ENCODE assay signal across 8 cellular contexts in genomic region chr1:112395261-112395831, GRCh38. TPM values are rescaled to one million over a fixed set of nuclear protein-coding genes. Genes with fewer than 3 reads are reported as not detected.
DNase-seq lines count a peak whose midpoint lies in the region; ATAC-seq lines count a peak whose summit lies in the region.

No MANE protein-coding gene starts in this region.

- ATAC-seq in stimulated activated memory B cell treated with anti-CD40 and anti-IgM and Interleukin-4, amounts not matched to agents 10 μg/mL and 1 μg/mL and 100 μg/mL, for 72 hours, result no peak
- ATAC-seq in GM18867 (IDR thresholded peaks at IDR 0.05; ENCODE audit: unreplicated experiment) (no peak), GM19324 (IDR thresholded peaks at IDR 0.05; ENCODE audit: low FRiP score, unreplicated experiment) (no peak)

- peaks cover 16% of the 10 kb centered on the region for H3K27me3 Mint-ChIP-seq in activated CD4-positive, alpha-beta memory T cell treated with anti-CD3 and anti-CD28 coated beads for 36 hours
- H3K27me3 Mint-ChIP-seq in stimulated activated memory B cell treated with anti-CD40 and anti-IgM and Interleukin-4, amounts not matched to agents 10 μg/mL and 1 μg/mL and 100 μg/mL, for 72 hours, result no peaks in the 10 kb centered on the region

- no peaks in the 10 kb centered on the region for H3K36me3 ChIP-seq in iPS-15b (ENCODE audit: control insufficient read depth, insufficient read depth, low read length)

- peak overlapping the region; percentile 98 for H3K4me3 ChIP-seq in iPS-15b (ENCODE audit: low read depth, low read length)

- H3K4me1 ChIP-seq in iPS-15b (ENCODE audit: control insufficient read depth, insufficient read depth, low read length), result peaks cover 13% of the 10 kb centered on the region

- no peaks in the 10 kb centered on the region for H3K9me3 Mint-ChIP-seq in activated CD4-positive, alpha-beta memory T cell treated with anti-CD3 and anti-CD28 coated beads for 36 hours
- no peaks in the 10 kb centered on the region for H3K9me3 Mint-ChIP-seq in stimulated activated memory B cell treated with anti-CD40 and anti-IgM and Interleukin-4, amounts not matched to agents 10 μg/mL and 1 μg/mL and 100 μg/mL, for 72 hours

- POLR2A ChIA-PET in activated CD4-positive, alpha-beta memory T cell treated with anti-CD3 and anti-CD28 coated beads for 36 hours (lab: Charles Lee), result interaction anchor here (1.6 to 2.4 kb wide), 2 partner anchors 223 to 310 kb away, joined by 4 to 7 read pairs; no protein-coding TSS in a partner anchor

- H3K27me3 ChIP-seq in iPS-15b (ENCODE audit: control insufficient read depth, insufficient read depth, low read length), result no peaks in the 10 kb centered on the region

- CTCF ChIA-PET in activated CD4-positive, alpha-beta memory T cell treated with anti-CD3 and anti-CD28 coated beads for 36 hours (lab: Charles Lee), result interaction anchor here (1.5 to 7.6 kb wide), 2 partner anchors 71 to 107 kb away, joined by 7 to 203 read pairs; no protein-coding TSS in a partner anchor

- H3K36me3 Mint-ChIP-seq in activated CD4-positive, alpha-beta memory T cell treated with anti-CD3 and anti-CD28 coated beads for 36 hours, result no peaks in the 10 kb centered on the region
- no peaks in the 10 kb centered on the region for H3K36me3 Mint-ChIP-seq in stimulated activated memory B cell treated with anti-CD40 and anti-IgM and Interleukin-4, amounts not matched to agents 10 μg/mL and 1 μg/mL and 100 μg/mL, for 72 hours

- H3K27ac Mint-ChIP-seq in activated CD4-positive, alpha-beta memory T cell treated with anti-CD3 and anti-CD28 coated beads for 36 hours, result no peak overlapping the region
- H3K27ac Mint-ChIP-seq in stimulated activated memory B cell treated with anti-CD40 and anti-IgM and Interleukin-4, amounts not matched to agents 10 μg/mL and 1 μg/mL and 100 μg/mL, for 72 hours, result peak overlapping the region; percentile 78

- peak overlapping the region; percentile 87 for H3K9ac ChIP-seq in iPS-15b (ENCODE audit: low read depth, low read length)

- no peaks in the 10 kb centered on the region for H3K9me3 ChIP-seq in iPS-15b (ENCODE audit: control insufficient read depth, insufficient read depth, low read length)

- DNase-seq in DMS53 (lab: John Stamatoyannopoulos, UW), result peak; percentile 53
- DNase-seq in DMS53 treated with DMSO at 0.1 percent for 48 hours (lab: John Stamatoyannopoulos, UW; ENCODE audit: unreplicated experiment), result no peak
- no peak for DNase-seq in activated CD4-positive, alpha-beta memory T cell treated with anti-CD3 and anti-CD28 coated beads for 36 hours
- DNase-seq in NCI-H774 (lab: John Stamatoyannopoulos, UW), result no peak

- intact Hi-C loops in activated CD4-positive, alpha-beta memory T cell treated with anti-CD3 and anti-CD28 coated beads for 36 hours (cut with micrococcal nuclease), result loop anchor here (2.0 kb wide), 1 partner anchor 319 kb away; the partner anchor contains the start of gene PPM1J

- H3K4me3 Mint-ChIP-seq in activated CD4-positive, alpha-beta memory T cell treated with anti-CD3 and anti-CD28 coated beads for 36 hours, result peak overlapping the region; percentile 91
- H3K4me3 Mint-ChIP-seq in stimulated activated memory B cell treated with anti-CD40 and anti-IgM and Interleukin-4, amounts not matched to agents 10 μg/mL and 1 μg/mL and 100 μg/mL, for 72 hours, result peak overlapping the region; percentile 98

- peaks cover 38% of the 10 kb centered on the region for H3K4me1 Mint-ChIP-seq in activated CD4-positive, alpha-beta memory T cell treated with anti-CD3 and anti-CD28 coated beads for 36 hours (ENCODE audit: low read depth)
- H3K4me1 Mint-ChIP-seq in stimulated activated memory B cell treated with anti-CD40 and anti-IgM and Interleukin-4, amounts not matched to agents 10 μg/mL and 1 μg/mL and 100 μg/mL, for 72 hours, result peaks cover 63% of the 10 kb centered on the region

RNA-seq across cellular contexts. Expression of gene CTTNBP2NL, which starts 0.7 kb away (rescaled TPM):
- 1 to 10 TPM; 5.4 to 5.9 TPM for total RNA-seq in activated CD4-positive, alpha-beta memory T cell treated with anti-CD3 and anti-CD28 coated beads for 36 hours
